10 cellular contexts compared by ENCODE assay signal in genomic region chr4:116636917-116637316, GRCh38.
A peak's percentile ranks its signal among the peaks of the same experiment; 100 is the strongest.
DNase-seq lines count a peak whose midpoint lies in the region; ATAC-seq and TF ChIP-seq lines count a peak whose summit lies in the region.
"Had no signal": no experiment of that assay in that cellular context is flagged by ENCODE, and none has a peak within 500 bp of the region (broad histone marks: within the 10 kb centered on the region; RNA-seq: fewer than 3 reads in every experiment).

No MANE protein-coding gene starts in this region.

- DNase-seq in GM20000 (ENCODE audit: low spot score) (peak; percentile 3), MV-4-11 (lab: John Stamatoyannopoulos, UW) (peak; percentile 48), NCI-H2171 (lab: John Stamatoyannopoulos, UW) (no peak), glomerular visceral epithelial cell (ENCODE audit: extremely low spot score) (no peak), upper lobe of left lung (no peak), NCI-H69 (lab: John Stamatoyannopoulos, UW) (no peak)
- DNase-seq: activated T-cell treated with anti-CD3 and anti-CD28 coated beads for 4 hours, brain microvascular endothelial cell had no signal

- H3K4me3 ChIP-seq in upper lobe of left lung = no peak overlapping the region

- no peaks in the 10 kb centered on the region for H3K27me3 ChIP-seq in upper lobe of left lung
- H3K27me3 ChIP-seq: brain microvascular endothelial cell had no signal

- ATAC-seq in GM18502 (IDR thresholded peaks at IDR 0.05; ENCODE audit: poor library complexity, unreplicated experiment) (peak; percentile 99), HG03025 (IDR thresholded peaks at IDR 0.05; ENCODE audit: low FRiP score, unreplicated experiment) (peak; percentile 100), upper lobe of left lung (ENCODE audit: low FRiP score in 2 of 2) (no peak)

- no peaks in the 10 kb centered on the region for H3K36me3 ChIP-seq in upper lobe of left lung
- H3K36me3 ChIP-seq: brain microvascular endothelial cell had no signal

- no peaks in the 10 kb centered on the region for H3K9me3 ChIP-seq in upper lobe of left lung

- WGBS in upper lobe of left lung, 2 donors = 14 to 36% methylated on average over 1 of the region's 1 CpG

- no peak for TF ChIP-seq EP300 in upper lobe of left lung (IDR thresholded peaks at IDR 0.05)

- no peak for TF ChIP-seq POLR2A in upper lobe of left lung (IDR thresholded peaks at IDR 0.05)

- H3K27ac ChIP-seq in upper lobe of left lung = no peak overlapping the region
- H3K27ac ChIP-seq: brain microvascular endothelial cell had no signal

- no peak for TF ChIP-seq CTCF in GM20000 (IDR thresholded peaks at IDR 0.05; ENCODE audit: extremely low read depth, missing control alignments)
- no peak for TF ChIP-seq CTCF in upper lobe of left lung (IDR thresholded peaks at IDR 0.05)

- H3K4me1 ChIP-seq in upper lobe of left lung = no peaks in the 10 kb centered on the region

Comparison
In these comparisons a context has a peak if more than half of its experiments do, and no peak if none do; other contexts are left out.
1. ATAC-seq: peak in GM18502 (single experiment) and HG03025 (single experiment); none in upper lobe of left lung (0 of 2).
2. DNase-seq: peak in GM20000 (single experiment) and MV-4-11 (single experiment); none in NCI-H2171 (single experiment), glomerular visceral epithelial cell (single experiment), upper lobe of left lung (0 of 2) and NCI-H69 (single experiment).